1 cellular context compared by ENCODE assay signal in the genomic region with DNA sequence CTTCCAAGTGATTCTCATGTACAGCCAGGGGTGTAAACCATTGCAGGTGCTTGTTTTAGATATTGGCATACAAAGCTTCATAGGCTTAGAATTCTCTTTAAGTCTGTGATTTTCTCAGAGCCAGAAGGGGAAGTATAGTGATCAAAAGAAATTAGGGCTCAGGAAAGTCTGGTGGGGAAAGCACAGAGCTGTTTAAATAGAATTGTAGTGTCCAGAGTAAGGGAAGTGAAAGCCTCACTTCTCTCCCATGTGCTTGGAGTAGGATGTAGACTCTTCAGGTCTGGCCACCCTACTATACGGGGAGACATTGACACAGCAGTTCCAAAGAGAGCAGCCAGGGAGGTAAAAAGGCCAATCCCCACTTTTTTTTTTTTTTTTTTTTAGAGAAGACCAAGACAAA.
TF ChIP-seq lines count a peak whose summit lies in the region.

No MANE protein-coding gene starts in this region.

TF ChIP-seq in GM12878, 131 proteins besides CTCF, POLR2A, EP300 and RAD21 (continued from another document):
- TF ChIP-seq, protein P1, sequence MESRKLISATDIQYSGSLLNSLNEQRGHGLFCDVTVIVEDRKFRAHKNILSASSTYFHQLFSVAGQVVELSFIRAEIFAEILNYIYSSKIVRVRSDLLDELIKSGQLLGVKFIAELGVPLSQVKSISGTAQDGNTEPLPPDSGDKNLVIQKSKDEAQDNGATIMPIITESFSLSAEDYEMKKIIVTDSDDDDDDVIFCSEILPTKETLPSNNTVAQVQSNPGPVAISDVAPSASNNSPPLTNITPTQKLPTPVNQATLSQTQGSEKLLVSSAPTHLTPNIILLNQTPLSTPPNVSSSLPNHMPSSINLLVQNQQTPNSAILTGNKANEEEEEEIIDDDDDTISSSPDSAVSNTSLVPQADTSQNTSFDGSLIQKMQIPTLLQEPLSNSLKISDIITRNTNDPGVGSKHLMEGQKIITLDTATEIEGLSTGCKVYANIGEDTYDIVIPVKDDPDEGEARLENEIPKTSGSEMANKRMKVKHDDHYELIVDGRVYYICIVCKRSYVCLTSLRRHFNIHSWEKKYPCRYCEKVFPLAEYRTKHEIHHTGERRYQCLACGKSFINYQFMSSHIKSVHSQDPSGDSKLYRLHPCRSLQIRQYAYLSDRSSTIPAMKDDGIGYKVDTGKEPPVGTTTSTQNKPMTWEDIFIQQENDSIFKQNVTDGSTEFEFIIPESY (IDR thresholded peaks at IDR 0.05) = no peak
- TF ChIP-seq JUNB (IDR thresholded peaks at IDR 0.05) (0 out of 2 replicates have a peak, but pooled peaks have one; percentile 13), STAT3 (IDR thresholded peaks at IDR 0.05; ENCODE audit: low read depth, low read length) (no peak), SUZ12 (IDR thresholded peaks at IDR 0.05; ENCODE audit: unreplicated experiment) (no peak), FOXM1 (IDR thresholded peaks at IDR 0.05; ENCODE audit: low read depth, low read length) (peak; percentile 66; the same call in 1 of the 2 replicates), PML (IDR thresholded peaks at IDR 0.05; ENCODE audit: low read length) (peak; percentile 30), PAX5 (IDR thresholded peaks at IDR 0.05; ENCODE audit: borderline replicate concordance, low read depth, low read length) (no peak), NR2C2 (IDR thresholded peaks at IDR 0.05; ENCODE audit: borderline replicate concordance, control insufficient read depth, insufficient read length, low read depth) (no peak), IKZF2 (IDR thresholded peaks at IDR 0.05) (peak; percentile 76 to 84; a peak in 2 of 4 replicates), RB1 (IDR thresholded peaks at IDR 0.05; ENCODE audit: borderline replicate concordance) (no peak), NFIC (IDR thresholded peaks at IDR 0.05; ENCODE audit: low read depth, low read length) (peak; percentile 71; the same call in 1 of the 2 replicates), MYC (IDR thresholded peaks at IDR 0.05; ENCODE audit: insufficient read depth, insufficient read length, insufficient replicate concordance, low read length, severe bottlenecking) (no peak), SMAD5 (IDR thresholded peaks at IDR 0.05; ENCODE audit: low read depth) (no peak), RFX5 (IDR thresholded peaks at IDR 0.05; ENCODE audit: low read depth, low read length) (no peak), FOXK2 (IDR thresholded peaks at IDR 0.05) (no peak), ZNF24 (IDR thresholded peaks at IDR 0.05) (no peak), HCFC1 (IDR thresholded peaks at IDR 0.05; ENCODE audit: low read length) (no peak), HDAC2 (IDR thresholded peaks at IDR 0.05) (no peak), RUNX3 (IDR thresholded peaks at IDR 0.05; ENCODE audit: low read length) (peak; percentile 47; the same call in 1 of the 2 replicates), NFYA (IDR thresholded peaks at IDR 0.05; ENCODE audit: borderline replicate concordance, low read depth, low read length) (no peak), PAX8 (IDR thresholded peaks at IDR 0.05) (no peak)
- TF ChIP-seq, protein P2, sequence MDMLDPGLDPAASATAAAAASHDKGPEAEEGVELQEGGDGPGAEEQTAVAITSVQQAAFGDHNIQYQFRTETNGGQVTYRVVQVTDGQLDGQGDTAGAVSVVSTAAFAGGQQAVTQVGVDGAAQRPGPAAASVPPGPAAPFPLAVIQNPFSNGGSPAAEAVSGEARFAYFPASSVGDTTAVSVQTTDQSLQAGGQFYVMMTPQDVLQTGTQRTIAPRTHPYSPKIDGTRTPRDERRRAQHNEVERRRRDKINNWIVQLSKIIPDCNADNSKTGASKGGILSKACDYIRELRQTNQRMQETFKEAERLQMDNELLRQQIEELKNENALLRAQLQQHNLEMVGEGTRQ (IDR thresholded peaks at IDR 0.05; ENCODE audit: borderline replicate concordance, low read depth, low read length) = no peak
- TF ChIP-seq, protein P3, sequence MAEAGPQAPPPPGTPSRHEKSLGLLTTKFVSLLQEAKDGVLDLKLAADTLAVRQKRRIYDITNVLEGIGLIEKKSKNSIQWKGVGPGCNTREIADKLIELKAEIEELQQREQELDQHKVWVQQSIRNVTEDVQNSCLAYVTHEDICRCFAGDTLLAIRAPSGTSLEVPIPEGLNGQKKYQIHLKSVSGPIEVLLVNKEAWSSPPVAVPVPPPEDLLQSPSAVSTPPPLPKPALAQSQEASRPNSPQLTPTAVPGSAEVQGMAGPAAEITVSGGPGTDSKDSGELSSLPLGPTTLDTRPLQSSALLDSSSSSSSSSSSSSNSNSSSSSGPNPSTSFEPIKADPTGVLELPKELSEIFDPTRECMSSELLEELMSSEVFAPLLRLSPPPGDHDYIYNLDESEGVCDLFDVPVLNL (IDR thresholded peaks at IDR 0.05; ENCODE audit: low read depth, low read length) = no peak
- TF ChIP-seq, protein P4, sequence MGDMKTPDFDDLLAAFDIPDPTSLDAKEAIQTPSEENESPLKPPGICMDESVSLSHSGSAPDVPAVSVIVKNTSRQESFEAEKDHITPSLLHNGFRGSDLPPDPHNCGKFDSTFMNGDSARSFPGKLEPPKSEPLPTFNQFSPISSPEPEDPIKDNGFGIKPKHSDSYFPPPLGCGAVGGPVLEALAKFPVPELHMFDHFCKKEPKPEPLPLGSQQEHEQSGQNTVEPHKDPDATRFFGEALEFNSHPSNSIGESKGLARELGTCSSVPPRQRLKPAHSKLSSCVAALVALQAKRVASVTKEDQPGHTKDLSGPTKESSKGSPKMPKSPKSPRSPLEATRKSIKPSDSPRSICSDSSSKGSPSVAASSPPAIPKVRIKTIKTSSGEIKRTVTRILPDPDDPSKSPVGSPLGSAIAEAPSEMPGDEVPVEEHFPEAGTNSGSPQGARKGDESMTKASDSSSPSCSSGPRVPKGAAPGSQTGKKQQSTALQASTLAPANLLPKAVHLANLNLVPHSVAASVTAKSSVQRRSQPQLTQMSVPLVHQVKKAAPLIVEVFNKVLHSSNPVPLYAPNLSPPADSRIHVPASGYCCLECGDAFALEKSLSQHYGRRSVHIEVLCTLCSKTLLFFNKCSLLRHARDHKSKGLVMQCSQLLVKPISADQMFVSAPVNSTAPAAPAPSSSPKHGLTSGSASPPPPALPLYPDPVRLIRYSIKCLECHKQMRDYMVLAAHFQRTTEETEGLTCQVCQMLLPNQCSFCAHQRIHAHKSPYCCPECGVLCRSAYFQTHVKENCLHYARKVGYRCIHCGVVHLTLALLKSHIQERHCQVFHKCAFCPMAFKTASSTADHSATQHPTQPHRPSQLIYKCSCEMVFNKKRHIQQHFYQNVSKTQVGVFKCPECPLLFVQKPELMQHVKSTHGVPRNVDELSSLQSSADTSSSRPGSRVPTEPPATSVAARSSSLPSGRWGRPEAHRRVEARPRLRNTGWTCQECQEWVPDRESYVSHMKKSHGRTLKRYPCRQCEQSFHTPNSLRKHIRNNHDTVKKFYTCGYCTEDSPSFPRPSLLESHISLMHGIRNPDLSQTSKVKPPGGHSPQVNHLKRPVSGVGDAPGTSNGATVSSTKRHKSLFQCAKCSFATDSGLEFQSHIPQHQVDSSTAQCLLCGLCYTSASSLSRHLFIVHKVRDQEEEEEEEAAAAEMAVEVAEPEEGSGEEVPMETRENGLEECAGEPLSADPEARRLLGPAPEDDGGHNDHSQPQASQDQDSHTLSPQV (IDR thresholded peaks at IDR 0.05) = no peak
- TF ChIP-seq, protein P5, sequence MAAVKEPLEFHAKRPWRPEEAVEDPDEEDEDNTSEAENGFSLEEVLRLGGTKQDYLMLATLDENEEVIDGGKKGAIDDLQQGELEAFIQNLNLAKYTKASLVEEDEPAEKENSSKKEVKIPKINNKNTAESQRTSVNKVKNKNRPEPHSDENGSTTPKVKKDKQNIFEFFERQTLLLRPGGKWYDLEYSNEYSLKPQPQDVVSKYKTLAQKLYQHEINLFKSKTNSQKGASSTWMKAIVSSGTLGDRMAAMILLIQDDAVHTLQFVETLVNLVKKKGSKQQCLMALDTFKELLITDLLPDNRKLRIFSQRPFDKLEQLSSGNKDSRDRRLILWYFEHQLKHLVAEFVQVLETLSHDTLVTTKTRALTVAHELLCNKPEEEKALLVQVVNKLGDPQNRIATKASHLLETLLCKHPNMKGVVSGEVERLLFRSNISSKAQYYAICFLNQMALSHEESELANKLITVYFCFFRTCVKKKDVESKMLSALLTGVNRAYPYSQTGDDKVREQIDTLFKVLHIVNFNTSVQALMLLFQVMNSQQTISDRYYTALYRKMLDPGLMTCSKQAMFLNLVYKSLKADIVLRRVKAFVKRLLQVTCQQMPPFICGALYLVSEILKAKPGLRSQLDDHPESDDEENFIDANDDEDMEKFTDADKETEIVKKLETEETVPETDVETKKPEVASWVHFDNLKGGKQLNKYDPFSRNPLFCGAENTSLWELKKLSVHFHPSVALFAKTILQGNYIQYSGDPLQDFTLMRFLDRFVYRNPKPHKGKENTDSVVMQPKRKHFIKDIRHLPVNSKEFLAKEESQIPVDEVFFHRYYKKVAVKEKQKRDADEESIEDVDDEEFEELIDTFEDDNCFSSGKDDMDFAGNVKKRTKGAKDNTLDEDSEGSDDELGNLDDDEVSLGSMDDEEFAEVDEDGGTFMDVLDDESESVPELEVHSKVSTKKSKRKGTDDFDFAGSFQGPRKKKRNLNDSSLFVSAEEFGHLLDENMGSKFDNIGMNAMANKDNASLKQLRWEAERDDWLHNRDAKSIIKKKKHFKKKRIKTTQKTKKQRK (IDR thresholded peaks at IDR 0.05; ENCODE audit: low read depth, low read length) = no peak
- TF ChIP-seq, protein P6, sequence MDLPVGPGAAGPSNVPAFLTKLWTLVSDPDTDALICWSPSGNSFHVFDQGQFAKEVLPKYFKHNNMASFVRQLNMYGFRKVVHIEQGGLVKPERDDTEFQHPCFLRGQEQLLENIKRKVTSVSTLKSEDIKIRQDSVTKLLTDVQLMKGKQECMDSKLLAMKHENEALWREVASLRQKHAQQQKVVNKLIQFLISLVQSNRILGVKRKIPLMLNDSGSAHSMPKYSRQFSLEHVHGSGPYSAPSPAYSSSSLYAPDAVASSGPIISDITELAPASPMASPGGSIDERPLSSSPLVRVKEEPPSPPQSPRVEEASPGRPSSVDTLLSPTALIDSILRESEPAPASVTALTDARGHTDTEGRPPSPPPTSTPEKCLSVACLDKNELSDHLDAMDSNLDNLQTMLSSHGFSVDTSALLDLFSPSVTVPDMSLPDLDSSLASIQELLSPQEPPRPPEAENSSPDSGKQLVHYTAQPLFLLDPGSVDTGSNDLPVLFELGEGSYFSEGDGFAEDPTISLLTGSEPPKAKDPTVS (IDR thresholded peaks at IDR 0.05; ENCODE audit: low read depth, low read length) = no peak
